ENCODE assay signal across 10 cellular contexts in the genomic region with DNA sequence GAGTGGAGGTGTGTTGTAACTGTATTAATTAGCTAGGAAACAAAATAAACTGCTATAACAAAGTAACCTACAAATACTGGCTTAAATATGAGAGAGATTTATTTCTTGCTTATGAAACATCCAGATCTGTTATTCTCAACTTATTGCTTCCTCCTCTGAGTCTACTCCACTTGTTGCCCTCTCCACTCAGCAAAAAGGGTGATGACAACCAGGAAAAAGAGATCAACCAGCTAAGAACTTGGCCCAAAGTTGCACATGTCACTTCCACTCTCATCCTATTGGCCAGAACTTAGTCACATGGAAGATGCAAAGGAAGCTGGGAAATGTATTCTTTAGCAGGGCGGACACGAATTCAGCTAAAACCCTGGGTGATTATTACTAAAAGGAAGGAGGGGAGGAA. TPM values are rescaled to one million over a fixed set of nuclear protein-coding genes. Genes with fewer than 3 reads are reported as not detected.
DNase-seq lines count a peak whose midpoint lies in the region; ATAC-seq and TF ChIP-seq lines count a peak whose summit lies in the region.
"Had no signal": no experiment of that assay in that cellular context is flagged by ENCODE, and none has a peak within 500 bp of the region (broad histone marks: within the 10 kb centered on the region; RNA-seq: fewer than 3 reads in every experiment).

No MANE protein-coding gene starts in this region.

- intact Hi-C loops in breast epithelium (cut with DNase I; ENCODE audit: low total_unique reads), result no loop called here

- in situ Hi-C loops in T47D (cut with HindIII; ENCODE audit: low pct_unique_long_range_greater_than_20kb, low sequenced_read_pairs), result no loop called here

- H3K9me3 ChIP-seq in breast epithelium, result no peaks in the 10 kb centered on the region

- TF ChIP-seq POLR2A in breast epithelium (IDR thresholded peaks at IDR 0.05), result no peak
- peak; percentile 55 for TF ChIP-seq POLR2A in Raji (IDR thresholded peaks at IDR 0.05; ENCODE audit: insufficient read depth, low read depth, low read length)

- no peak overlapping the region for H3K27ac ChIP-seq in breast epithelium

- peak; percentile 40 to 81 for DNase-seq in T47D (ENCODE audit: low read depth in 1 of 2, low spot score in 1 of 2)
- no peak for DNase-seq in breast epithelium (ENCODE audit: low spot score in 2 of 2)
- DNase-seq in germinal center (ENCODE audit: low spot score), result peak; percentile 48
- DNase-seq in stromal cell of bone marrow (ENCODE audit: low read depth), result peak; percentile 48
- DNase-seq in GM10266 (ENCODE audit: extremely low spot score), result no peak
- DNase-seq: posterior cingulate gyrus had no signal

- ATAC-seq in GM19351 (IDR thresholded peaks at IDR 0.05; ENCODE audit: unreplicated experiment) (no peak), HG02763 (IDR thresholded peaks at IDR 0.05; ENCODE audit: unreplicated experiment) (no peak)
- ATAC-seq: Panc1 had no signal

- H3K27me3 ChIP-seq in breast epithelium, result no peaks in the 10 kb centered on the region

- TF ChIP-seq CTCF in breast epithelium (IDR thresholded peaks at IDR 0.05) (no peak), GM10266 (IDR thresholded peaks at IDR 0.05; ENCODE audit: control insufficient read depth, insufficient read depth, low read depth, missing control alignments) (no peak)

- H3K4me3 ChIP-seq in breast epithelium, result no peak overlapping the region

- H3K4me1 ChIP-seq in breast epithelium, result no peaks in the 10 kb centered on the region

- H3K36me3 ChIP-seq in breast epithelium, result no peaks in the 10 kb centered on the region

RNA-seq across cellular contexts. Expression of gene TP53RK, which starts 5.2 kb away (rescaled TPM):
- 10 to 100 TPM; 14.4 to 29.2 (median 27.1) TPM for total RNA-seq in breast epithelium

RNA-seq across cellular contexts. Expression of gene SLC2A10, which starts 15.0 kb away (rescaled TPM):
- 10 to 100 TPM; 19.8 to 42.9 (median 26.9) TPM for total RNA-seq in breast epithelium

RNA-seq across cellular contexts. Expression of gene SLC13A3, which starts 43.2 kb away (rescaled TPM):
- 1 to 10 TPM; 1.3 to 2.9 (median 1.6) TPM for total RNA-seq in breast epithelium

Comparison
In these comparisons a context has a peak if more than half of its experiments do, and no peak if none do; other contexts are left out.
1. DNase-seq: peak in T47D (2 of 2), germinal center (single experiment) and stromal cell of bone marrow (single experiment); none in breast epithelium (0 of 2) and GM10266 (single experiment).